ENCODE assay signal across 8 cellular contexts in genomic region chr11:61609970-61610347, GRCh38.
DNase-seq lines count a peak whose midpoint lies in the region; ATAC-seq and TF ChIP-seq lines count a peak whose summit lies in the region.

No MANE protein-coding gene starts in this region.

- H3K9me3 ChIP-seq in parathyroid adenoma (ENCODE audit: control insufficient read depth, low read length) = no peaks in the 10 kb centered on the region

- H3K4me3 ChIP-seq in choroid plexus epithelial cell (ENCODE audit: low read depth, low read length) = no peak overlapping the region
- H3K4me3 ChIP-seq in parathyroid adenoma (ENCODE audit: low read depth, low read length) = no peak overlapping the region

- H3K27me3 ChIP-seq in parathyroid adenoma (ENCODE audit: control insufficient read depth, insufficient read depth, low read length) = no peaks in the 10 kb centered on the region

- H2AFZ ChIP-seq in parathyroid adenoma = peak overlapping the region; percentile 53

- peak; percentile 28 for TF ChIP-seq CTCF in choroid plexus epithelial cell (conservative IDR thresholded peaks at IDR 0.05; ENCODE audit: low read depth, low read length)
- peak; percentile 31 for TF ChIP-seq CTCF in parathyroid adenoma (IDR thresholded peaks at IDR 0.05)

- no peaks in the 10 kb centered on the region for H3K36me3 ChIP-seq in parathyroid adenoma (ENCODE audit: control insufficient read depth, insufficient read depth, low read length)

- H3K79me2 ChIP-seq in parathyroid adenoma = no peaks in the 10 kb centered on the region

- H3K4me2 ChIP-seq in parathyroid adenoma (ENCODE audit: low read length) = no peak overlapping the region

- DNase-seq in ELR (ENCODE audit: low read depth) = peak; percentile 23
- peak; percentile 63 for DNase-seq in NCI-H2171 (lab: John Stamatoyannopoulos, UW)
- no peak for DNase-seq in choroid plexus epithelial cell (ENCODE audit: low read depth)
- no peak for DNase-seq in activated T-cell treated with anti-CD3 and anti-CD28 coated beads for 4 hours
- DNase-seq in stimulated activated CD4-positive, alpha-beta T cell treated with anti-CD3 and anti-CD28 coated beads, Interleukin-2, amount 100 ng/mL, for 48 hours = no peak

- no peak for ATAC-seq in GM21717 (IDR thresholded peaks at IDR 0.05; ENCODE audit: unreplicated experiment)
- no peak for ATAC-seq in GM18909 (IDR thresholded peaks at IDR 0.05; ENCODE audit: poor library complexity, unreplicated experiment)

- H3K9ac ChIP-seq in parathyroid adenoma = no peak overlapping the region

- H3K27ac ChIP-seq in parathyroid adenoma = no peak overlapping the region

- no peaks in the 10 kb centered on the region for H3K4me1 ChIP-seq in parathyroid adenoma

Comparison
In these comparisons a context has a peak if more than half of its experiments do, and no peak if none do; other contexts are left out.
1. DNase-seq: peak in ELR (single experiment) and NCI-H2171 (single experiment); none in choroid plexus epithelial cell (single experiment), activated T-cell treated with anti-CD3 and anti-CD28 coated beads for 4 hours (single experiment) and stimulated activated CD4-positive, alpha-beta T cell treated with anti-CD3 and anti-CD28 coated beads, Interleukin-2, amount 100 ng/mL, for 48 hours (0 of 2).